Comparison of ENCODE assay signal across 8 cellular contexts in genomic region chr11:46617451-46618314, GRCh38. TPM values are rescaled to one million over a fixed set of nuclear protein-coding genes. Genes with fewer than 3 reads are reported as not detected.
DNase-seq lines count a peak whose midpoint lies in the region; ATAC-seq and TF ChIP-seq lines count a peak whose summit lies in the region.

Gene ATG13, plus strand, starts transcription at chr11:46617553. Its CDS starts 26,739 bp downstream, at chr11:46644292.

- H3K36me3 Mint-ChIP-seq in CD14-positive monocyte: peaks cover 17 to 28% of the 10 kb centered on the region in 2 donors
- peaks cover 41% of the 10 kb centered on the region for H3K36me3 Mint-ChIP-seq in effector memory CD8-positive, alpha-beta T cell (ENCODE audit: insufficient read depth)

- POLR2A ChIA-PET in activated CD8-positive, alpha-beta memory T cell treated with anti-CD3 and anti-CD28 coated beads for 36 hours (lab: Charles Lee): interaction anchor here (0.6 to 1.0 kb wide), 4 partner anchors 53 to 646 kb away, joined by 3 to 11 read pairs (median 6); no protein-coding TSS in a partner anchor

- peaks cover 26% of the 10 kb centered on the region for H3K4me1 Mint-ChIP-seq in CD14-positive monocyte
- H3K4me1 Mint-ChIP-seq in effector memory CD8-positive, alpha-beta T cell (ENCODE audit: low read depth in 2 of 2): peaks cover 31% of the 10 kb centered on the region in 2 donors

- TF ChIP-seq CTCF in CD14-positive monocyte (IDR thresholded peaks at IDR 0.05): peak; percentile 87

- no CpG with 5 or more reads among the region's 52 CpGs for WGBS in mesendoderm (ENCODE audit: extremely low coverage, insufficient coverage, low lambda C conversion rate)

- peak within 1 kb of the TSS; percentile 99 for H3K56ac ChIP-seq in mesendoderm (ENCODE audit: low read length)

- H3K36me3 ChIP-seq in mesendoderm (ENCODE audit: control insufficient read depth, insufficient read depth, low read length): no peaks in the 10 kb centered on the region

- H4K8ac ChIP-seq in mesendoderm (ENCODE audit: low read depth, low read length): no peak within 1 kb of the TSS

- H3K9me3 Mint-ChIP-seq in CD14-positive monocyte: no peaks in the 10 kb centered on the region
- H3K9me3 Mint-ChIP-seq in effector memory CD8-positive, alpha-beta T cell: no peaks in the 10 kb centered on the region

- peak within 1 kb of the TSS; percentile 31 for H2BK5ac ChIP-seq in mesendoderm (ENCODE audit: low read length)

- H2BK120ac ChIP-seq in mesendoderm (ENCODE audit: low read depth, low read length): no peak within 1 kb of the TSS

- H3K27me3 ChIP-seq in mesendoderm (ENCODE audit: insufficient read depth, low read length, poor library complexity): no peaks in the 10 kb centered on the region

- intact Hi-C loops in CD14-positive monocyte (cut with micrococcal nuclease): loop anchor here (5.0 to 10.0 kb wide), 4 partner anchors 85 to 703 kb away; partner anchors contain the start of genes ARFGAP2 (in 1 of the 2), ARHGAP1 (in 1 of the 2), MDK (in 1 of the 2) and PEX16 (in 1 of the 2)

- DNase-seq in CD14-positive monocyte (ENCODE audit: low spot score) (peak; percentile 72), GM19240 (ENCODE audit: insufficient read length, low spot score) (peak; percentile 59), NCI-H82 treated with DMSO at 0.1 percent for 48 hours (lab: John Stamatoyannopoulos, UW; ENCODE audit: unreplicated experiment) (peak; percentile 40), mesendoderm (peak; percentile 86)
- DNase-seq in effector memory CD8-positive, alpha-beta T cell: peak; percentile 85 to 90 (median 87)
- peak; percentile 66 for DNase-seq in stimulated activated CD8-positive, alpha-beta memory T cell treated with anti-CD3 and anti-CD28 coated beads, Interleukin-12 subunit alpha, Interleukin-12 subunit beta, amount 100 ng/mL, for 4 hours (ENCODE audit: low read depth)

- peak within 1 kb of the TSS; percentile 83 for H3K27ac ChIP-seq in mesendoderm (ENCODE audit: low read depth, low read length)

- peaks cover 3% of the 10 kb centered on the region for H3K79me1 ChIP-seq in mesendoderm (ENCODE audit: low read length)

- H2BK15ac ChIP-seq in mesendoderm (replicated peaks; ENCODE audit: low read depth): no peak within 1 kb of the TSS

- H3K23ac ChIP-seq in mesendoderm (ENCODE audit: low read length): no peak within 1 kb of the TSS

- CTCF ChIA-PET in activated CD8-positive, alpha-beta memory T cell treated with anti-CD3 and anti-CD28 coated beads for 36 hours (lab: Charles Lee): interaction anchor here (0.6 to 1.8 kb wide), 14 partner anchors 13 to 652 kb away, joined by 3 to 8 read pairs (median 3); partner anchors contain the start of genes AMBRA1 and MADD

- peak within 1 kb of the TSS; percentile 98 to 100 (median 99) for H3K27ac Mint-ChIP-seq in CD14-positive monocyte
- H3K27ac Mint-ChIP-seq in effector memory CD8-positive, alpha-beta T cell: peak within 1 kb of the TSS; percentile 99 to 100

- H3K4me3 ChIP-seq in mesendoderm (ENCODE audit: low read length): peak within 1 kb of the TSS; percentile 94

- H3K4me3 Mint-ChIP-seq in CD14-positive monocyte: peak within 1 kb of the TSS; percentile 93 to 99
- peak within 1 kb of the TSS; percentile 90 to 97 for H3K4me3 Mint-ChIP-seq in effector memory CD8-positive, alpha-beta T cell

- H3K79me2 ChIP-seq in mesendoderm (ENCODE audit: control insufficient read depth, insufficient read depth, low read length): peaks cover 13% of the 10 kb centered on the region

- no peak within 1 kb of the TSS for H2AK5ac ChIP-seq in mesendoderm (ENCODE audit: low read length)

- peak within 1 kb of the TSS; percentile 59 for H4K5ac ChIP-seq in mesendoderm (ENCODE audit: low read length)

- peak within 1 kb of the TSS; percentile 32 for H3K18ac ChIP-seq in mesendoderm (ENCODE audit: low read length)

- H3K4me1 ChIP-seq in mesendoderm (ENCODE audit: control insufficient read depth, low read depth, low read length): no peaks in the 10 kb centered on the region

- H3K4ac ChIP-seq in mesendoderm (ENCODE audit: low read depth, low read length): peak within 1 kb of the TSS; percentile 90

- peak within 1 kb of the TSS; percentile 94 for H3K9ac ChIP-seq in mesendoderm (ENCODE audit: low read length)

- peak; percentile 38 for ATAC-seq in HG03457 (IDR thresholded peaks at IDR 0.05; ENCODE audit: unreplicated experiment)
- ATAC-seq in effector memory CD8-positive, alpha-beta T cell (replicated peaks): peak; percentile 61

- H3K4me2 ChIP-seq in mesendoderm (ENCODE audit: low read length): peak within 1 kb of the TSS; percentile 86

- H3K27me3 Mint-ChIP-seq in CD14-positive monocyte (ENCODE audit: low read depth in 3 of 3): no peaks in the 10 kb centered on the region
- no peaks in the 10 kb centered on the region for H3K27me3 Mint-ChIP-seq in effector memory CD8-positive, alpha-beta T cell

RNA-seq across cellular contexts. Expression of gene ATG13, which starts in this region (rescaled TPM):
- polyA plus RNA-seq in CD14-positive monocyte: 10 to 100 TPM; 51.2 to 55.5 TPM
- 10 to 100 TPM; 52.5 to 59.0 TPM for total RNA-seq in activated CD8-positive, alpha-beta memory T cell treated with anti-CD3 and anti-CD28 coated beads for 36 hours
- polyA plus RNA-seq in mesendoderm (2013, experiment 1 of 2): 57.8 TPM
- polyA plus RNA-seq in mesendoderm (2013, experiment 2 of 2): 62.1 TPM

Comparison
In these comparisons a context has a peak if more than half of its experiments do, and no peak if none do; other contexts are left out.
1. Peak in every context shown above with its lines: DNase-seq, ATAC-seq, H3K4me3 ChIP-seq and H3K27ac ChIP-seq.